8 cellular contexts compared by ENCODE assay signal in genomic region chr6:73585566-73586415, GRCh38.
DNase-seq lines count a peak whose midpoint lies in the region; TF ChIP-seq lines count a peak whose summit lies in the region.

No MANE protein-coding gene starts in this region.

- no peaks in the 10 kb centered on the region for H3F3A ChIP-seq in Loucy (ENCODE audit: low read depth)

- no peaks in the 10 kb centered on the region for H4K20me1 ChIP-seq in Loucy (ENCODE audit: insufficient read depth, low read length, poor library complexity, severe bottlenecking)

- no peaks in the 10 kb centered on the region for H3K79me2 ChIP-seq in Loucy (ENCODE audit: insufficient read depth, low read length)

- peak overlapping the region; percentile 78 for H3K4me2 ChIP-seq in Loucy (ENCODE audit: low read depth, low read length, poor library complexity, severe bottlenecking)

- H3K27ac ChIP-seq in HEK293 (ENCODE audit: extremely low read depth, low read depth, low read length) (peak overlapping the region; percentile 62), urinary bladder (ENCODE audit: low read depth) (peak overlapping the region; percentile 94)

- no peaks in the 10 kb centered on the region for H3K9me2 ChIP-seq in Loucy (replicated peaks; ENCODE audit: low read depth, low read length)

- peak overlapping the region; percentile 21 for H3K4me3 ChIP-seq in HEK293 (ENCODE audit: low read depth, low read length)
- peak overlapping the region; percentile 68 for H3K4me3 ChIP-seq in Loucy (ENCODE audit: low read length, poor library complexity, severe bottlenecking)
- H3K4me3 ChIP-seq in WI38 (ENCODE audit: low read depth, low read length): peak overlapping the region; percentile 40
- peak overlapping the region; percentile 64 for H3K4me3 ChIP-seq in endocrine pancreas (ENCODE audit: control insufficient read depth, insufficient read depth, low read length)
- peak overlapping the region; percentile 8 for H3K4me3 ChIP-seq in urinary bladder (ENCODE audit: low read depth, low read length)

- peak overlapping the region; percentile 68 for H3K9ac ChIP-seq in Loucy (ENCODE audit: low read depth, low read length, poor library complexity, severe bottlenecking)
- no peak overlapping the region for H3K9ac ChIP-seq in endocrine pancreas (ENCODE audit: control insufficient read depth, insufficient read depth, low read length)

- WGBS in urinary bladder: 0% methylated on average over 3 of the region's 3 CpGs

- H3K9me3 ChIP-seq in HEK293 (ENCODE audit: control insufficient read depth, insufficient read depth, low read depth, low read length) (no peaks in the 10 kb centered on the region), Loucy (ENCODE audit: insufficient read depth, low read depth, low read length) (no peaks in the 10 kb centered on the region), endocrine pancreas (ENCODE audit: control insufficient read depth, low read length) (no peaks in the 10 kb centered on the region)

- H3K27me3 ChIP-seq in Loucy (ENCODE audit: insufficient read depth, low read length, poor library complexity, severe bottlenecking): no peaks in the 10 kb centered on the region
- no peaks in the 10 kb centered on the region for H3K27me3 ChIP-seq in endocrine pancreas (ENCODE audit: control insufficient read depth, insufficient read depth, low read length)

- DNase-seq in activated gamma-delta T cell treated with Interleukin-2 at 50 U/mL for 16 hours (peak; percentile 25), activated gamma-delta T cell (lab: John Stamatoyannopoulos, UW) (no peak), mucosa of gallbladder (ENCODE audit: low spot score) (peak; percentile 67)

- peak overlapping the region; percentile 92 for H2AFZ ChIP-seq in Loucy (ENCODE audit: low read length)

- H3K36me3 ChIP-seq in HEK293 (ENCODE audit: control insufficient read depth in 2 of 2, insufficient read depth in 1 of 2, low read length in 2 of 2) (no peaks in the 10 kb centered on the region), Loucy (ENCODE audit: insufficient read depth, low read length) (no peaks in the 10 kb centered on the region), endocrine pancreas (ENCODE audit: control insufficient read depth, insufficient read depth, low read length) (no peaks in the 10 kb centered on the region), urinary bladder (ENCODE audit: insufficient read depth) (no peaks in the 10 kb centered on the region)

- CTCF ChIA-PET in HEK293 (lab: Yijun Ruan, JAX): interaction anchor here (0.6 to 1.7 kb wide), 6 partner anchors 12 to 1623 kb away, joined by 3 to 8 read pairs (median 4); no protein-coding TSS in a partner anchor

- H3K4me1 ChIP-seq in HEK293 (ENCODE audit: control insufficient read depth, insufficient read depth, low read length) (peaks cover 9% of the 10 kb centered on the region), Loucy (ENCODE audit: insufficient read depth, low read length, poor library complexity, severe bottlenecking) (peaks cover 18% of the 10 kb centered on the region), endocrine pancreas (ENCODE audit: control insufficient read depth, insufficient read depth, low read length) (no peaks in the 10 kb centered on the region), urinary bladder (ENCODE audit: insufficient read depth) (peaks cover 1% of the 10 kb centered on the region)

- POLR2A ChIA-PET in HEK293 (lab: Yijun Ruan, JAX): interaction anchor here (0.7 to 4.9 kb wide), 4 partner anchors 65 to 128 kb away, joined by 3 to 45 read pairs (median 6); partner anchors contain the start of genes EEF1A1 and MTO1

- TF ChIP-seq CTCF in HEK293 (tag by site-specific recombination; IDR thresholded peaks at IDR 0.05) (no peak), Loucy (conservative IDR thresholded peaks at IDR 0.05; ENCODE audit: low read length) (no peak), WI38 (IDR thresholded peaks at IDR 0.05; ENCODE audit: low read depth, low read length) (no peak)

TF ChIP-seq in HEK293, 187 proteins besides CTCF, POLR2A, EP300 and RAD21 (continues in another document):
- TF ChIP-seq ZNF221 (tag by site-specific recombination; IDR thresholded peaks at IDR 0.05; ENCODE audit: borderline replicate concordance) (no peak), ZNF148 (tag by site-specific recombination; IDR thresholded peaks at IDR 0.05; ENCODE audit: borderline replicate concordance) (no peak), TRIM28 (IDR thresholded peaks at IDR 0.05; ENCODE audit: borderline replicate concordance, low read length) (0 out of 2 replicates have a peak, but pooled peaks have one; percentile 89), ZNF623 (tag by site-specific recombination; IDR thresholded peaks at IDR 0.05) (no peak), ZBTB11 (tag by site-specific recombination; conservative IDR thresholded peaks at IDR 0.05; ENCODE audit: low read depth) (peak; percentile 41; the same call in 1 of the 2 replicates), ZNF404 (tag by site-specific recombination; IDR thresholded peaks at IDR 0.05) (no peak), HOXD13 (CRISPR knock-in tag; IDR thresholded peaks at IDR 0.05; ENCODE audit: borderline replicate concordance) (no peak), ZNF121 (tag by site-specific recombination; IDR thresholded peaks at IDR 0.05) (no peak), ZNF701 (tag by site-specific recombination; IDR thresholded peaks at IDR 0.05) (no peak), ZBTB6 (tag by site-specific recombination; IDR thresholded peaks at IDR 0.05) (0 out of 2 replicates have a peak, but pooled peaks have one; percentile 10), ZNF248 (tag by site-specific recombination; IDR thresholded peaks at IDR 0.05) (no peak), FEZF1 (tag by site-specific recombination; IDR thresholded peaks at IDR 0.05) (peak; percentile 19; the same call in 1 of the 2 replicates), SCRT2 (tag by site-specific recombination; IDR thresholded peaks at IDR 0.05) (no peak), ZNF521 (tag by site-specific recombination; IDR thresholded peaks at IDR 0.05) (no peak), ZNF211 (tag by site-specific recombination; IDR thresholded peaks at IDR 0.05; ENCODE audit: low read depth) (no peak), ZXDB (tag by site-specific recombination; IDR thresholded peaks at IDR 0.05) (peak; percentile 14; the same call in 1 of the 2 replicates), ZNF175 (tag by site-specific recombination; IDR thresholded peaks at IDR 0.05) (no peak), ZBTB21 (tag by site-specific recombination; IDR thresholded peaks at IDR 0.05) (peak; percentile 44; the same call in 1 of the 2 replicates), ZNF660 (tag by site-specific recombination; IDR thresholded peaks at IDR 0.05) (peak; percentile 96), PRDM1 (tag by site-specific recombination; IDR thresholded peaks at IDR 0.05) (0 out of 2 replicates have a peak, but pooled peaks have one; percentile 52), ZNF335 (tag by site-specific recombination; conservative IDR thresholded peaks at IDR 0.05) (peak; percentile 53)

Comparison
In these comparisons a context has a peak if more than half of its experiments do, and no peak if none do; other contexts are left out.
1. H3K4me3 ChIP-seq: peak in every context shown above with its lines; median percentile 68 in Loucy; 64 in endocrine pancreas; 40 in WI38; 21 in HEK293; 8 in urinary bladder.